1 cellular context compared by ENCODE assay signal in genomic region chr17:55304171-55304859, GRCh38.
TF ChIP-seq lines count a peak whose summit lies in the region.

No MANE protein-coding gene starts in this region.

TF ChIP-seq in HepG2, 621 proteins besides CTCF, POLR2A, EP300 and RAD21 (continued from another document and continues in another):
- TF ChIP-seq UBTF (CRISPR knock-in tag; IDR thresholded peaks at IDR 0.05) = no peak
- no peak for TF ChIP-seq REL (CRISPR knock-in tag; conservative IDR thresholded peaks at IDR 0.05)
- TF ChIP-seq ZNF468 (CRISPR knock-in tag; IDR thresholded peaks at IDR 0.05) = 0 out of 2 replicates have a peak, but pooled peaks have one; percentile 18
- peak; percentile 17; the same call in 1 of the 2 replicates for TF ChIP-seq ZFY (CRISPR knock-in tag; IDR thresholded peaks at IDR 0.05)
- TF ChIP-seq ZNF784 (CRISPR knock-in tag; IDR thresholded peaks at IDR 0.05; ENCODE audit: borderline replicate concordance) = no peak
- TF ChIP-seq POLR2AphosphoS5 (IDR thresholded peaks at IDR 0.05; ENCODE audit: low read depth, low read length) = peak; percentile 36
- TF ChIP-seq, protein P1, sequence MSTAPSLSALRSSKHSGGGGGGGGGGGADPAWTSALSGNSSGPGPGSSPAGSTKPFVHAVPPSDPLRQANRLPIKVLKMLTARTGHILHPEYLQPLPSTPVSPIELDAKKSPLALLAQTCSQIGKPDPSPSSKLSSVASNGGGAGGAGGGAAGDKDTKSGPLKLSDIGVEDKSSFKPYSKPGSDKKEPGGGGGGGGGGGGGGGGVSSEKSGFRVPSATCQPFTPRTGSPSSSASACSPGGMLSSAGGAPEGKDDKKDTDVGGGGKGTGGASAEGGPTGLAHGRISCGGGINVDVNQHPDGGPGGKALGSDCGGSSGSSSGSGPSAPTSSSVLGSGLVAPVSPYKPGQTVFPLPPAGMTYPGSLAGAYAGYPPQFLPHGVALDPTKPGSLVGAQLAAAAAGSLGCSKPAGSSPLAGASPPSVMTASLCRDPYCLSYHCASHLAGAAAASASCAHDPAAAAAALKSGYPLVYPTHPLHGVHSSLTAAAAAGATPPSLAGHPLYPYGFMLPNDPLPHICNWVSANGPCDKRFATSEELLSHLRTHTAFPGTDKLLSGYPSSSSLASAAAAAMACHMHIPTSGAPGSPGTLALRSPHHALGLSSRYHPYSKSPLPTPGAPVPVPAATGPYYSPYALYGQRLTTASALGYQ (CRISPR knock-in tag; IDR thresholded peaks at IDR 0.05) = no peak
- no peak for TF ChIP-seq GLI4 (CRISPR knock-in tag; IDR thresholded peaks at IDR 0.05; ENCODE audit: borderline replicate concordance)
- no peak for TF ChIP-seq NR2F6 (IDR thresholded peaks at IDR 0.05)
- TF ChIP-seq NR2F6 (CRISPR knock-in tag; IDR thresholded peaks at IDR 0.05) = no peak
- no peak for TF ChIP-seq ONECUT2 (CRISPR knock-in tag; IDR thresholded peaks at IDR 0.05)
- no peak for TF ChIP-seq ZNF788 (CRISPR knock-in tag; IDR thresholded peaks at IDR 0.05; ENCODE audit: borderline replicate concordance)
- no peak for TF ChIP-seq HCFC1 (IDR thresholded peaks at IDR 0.05; ENCODE audit: low read depth, low read length)
- no peak for TF ChIP-seq ZNF549 (CRISPR knock-in tag; IDR thresholded peaks at IDR 0.05)
- TF ChIP-seq PAX8 (CRISPR knock-in tag; IDR thresholded peaks at IDR 0.05; ENCODE audit: borderline replicate concordance) = 0 out of 2 replicates have a peak, but pooled peaks have one; percentile 4
- no peak for TF ChIP-seq MYNN (CRISPR knock-in tag; IDR thresholded peaks at IDR 0.05; ENCODE audit: low read depth)
- no peak for TF ChIP-seq ZNF460 (CRISPR knock-in tag; IDR thresholded peaks at IDR 0.05; ENCODE audit: borderline replicate concordance)
- peak; percentile 11; the same call in 1 of the 2 replicates for TF ChIP-seq PHF8 (CRISPR knock-in tag; IDR thresholded peaks at IDR 0.05)
- no peak for TF ChIP-seq TCF12 (IDR thresholded peaks at IDR 0.05)
- no peak for TF ChIP-seq TCF12 (CRISPR knock-in tag; IDR thresholded peaks at IDR 0.05)
- no peak for TF ChIP-seq ZKSCAN5 (CRISPR knock-in tag; IDR thresholded peaks at IDR 0.05)
- no peak for TF ChIP-seq ZNF552 (CRISPR knock-in tag; IDR thresholded peaks at IDR 0.05; ENCODE audit: borderline replicate concordance)
- TF ChIP-seq SOX13 (IDR thresholded peaks at IDR 0.05) = no peak
- 0 out of 4 replicates have a peak, but pooled peaks of 1 of the 2 experiments have one; percentile 12 for TF ChIP-seq SOX13 (CRISPR knock-in tag; conservative IDR thresholded peaks at IDR 0.05 in 1 of 2, IDR thresholded peaks at IDR 0.05 in 1 of 2)
- TF ChIP-seq, protein P2, sequence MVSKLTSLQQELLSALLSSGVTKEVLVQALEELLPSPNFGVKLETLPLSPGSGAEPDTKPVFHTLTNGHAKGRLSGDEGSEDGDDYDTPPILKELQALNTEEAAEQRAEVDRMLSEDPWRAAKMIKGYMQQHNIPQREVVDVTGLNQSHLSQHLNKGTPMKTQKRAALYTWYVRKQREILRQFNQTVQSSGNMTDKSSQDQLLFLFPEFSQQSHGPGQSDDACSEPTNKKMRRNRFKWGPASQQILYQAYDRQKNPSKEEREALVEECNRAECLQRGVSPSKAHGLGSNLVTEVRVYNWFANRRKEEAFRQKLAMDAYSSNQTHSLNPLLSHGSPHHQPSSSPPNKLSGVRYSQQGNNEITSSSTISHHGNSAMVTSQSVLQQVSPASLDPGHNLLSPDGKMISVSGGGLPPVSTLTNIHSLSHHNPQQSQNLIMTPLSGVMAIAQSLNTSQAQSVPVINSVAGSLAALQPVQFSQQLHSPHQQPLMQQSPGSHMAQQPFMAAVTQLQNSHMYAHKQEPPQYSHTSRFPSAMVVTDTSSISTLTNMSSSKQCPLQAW (CRISPR knock-in tag; IDR thresholded peaks at IDR 0.05) = no peak
- no peak for TF ChIP-seq MTA1 (CRISPR knock-in tag; IDR thresholded peaks at IDR 0.05; ENCODE audit: borderline replicate concordance)
- no peak; the same call in 1 of the 2 replicates for TF ChIP-seq MEF2D (CRISPR knock-in tag; IDR thresholded peaks at IDR 0.05)
- TF ChIP-seq HOXA3 (CRISPR knock-in tag; IDR thresholded peaks at IDR 0.05) = no peak; the same call in 1 of the 2 replicates
- no peak for TF ChIP-seq NFATC3 (CRISPR knock-in tag; IDR thresholded peaks at IDR 0.05)
- TF ChIP-seq FOXC1 (CRISPR knock-in tag; IDR thresholded peaks at IDR 0.05; ENCODE audit: borderline replicate concordance) = no peak
- TF ChIP-seq MIER3 (CRISPR knock-in tag; IDR thresholded peaks at IDR 0.05; ENCODE audit: borderline replicate concordance) = no peak
- TF ChIP-seq ZNF441 (CRISPR knock-in tag; IDR thresholded peaks at IDR 0.05; ENCODE audit: borderline replicate concordance) = no peak; the same call in 1 of the 2 replicates
- TF ChIP-seq SALL2 (CRISPR knock-in tag; IDR thresholded peaks at IDR 0.05) = peak; percentile 75; the same call in 1 of the 2 replicates
- TF ChIP-seq ZBTB14 (CRISPR knock-in tag; IDR thresholded peaks at IDR 0.05) = no peak
- TF ChIP-seq AGO2 (optimal IDR thresholded peaks at IDR 0.05; ENCODE audit: low read depth, low read length) = peak; percentile 62
- no peak for TF ChIP-seq CC2D1A (CRISPR knock-in tag; IDR thresholded peaks at IDR 0.05)
- TF ChIP-seq IKZF1 (IDR thresholded peaks at IDR 0.05) = no peak
- TF ChIP-seq, protein P3, sequence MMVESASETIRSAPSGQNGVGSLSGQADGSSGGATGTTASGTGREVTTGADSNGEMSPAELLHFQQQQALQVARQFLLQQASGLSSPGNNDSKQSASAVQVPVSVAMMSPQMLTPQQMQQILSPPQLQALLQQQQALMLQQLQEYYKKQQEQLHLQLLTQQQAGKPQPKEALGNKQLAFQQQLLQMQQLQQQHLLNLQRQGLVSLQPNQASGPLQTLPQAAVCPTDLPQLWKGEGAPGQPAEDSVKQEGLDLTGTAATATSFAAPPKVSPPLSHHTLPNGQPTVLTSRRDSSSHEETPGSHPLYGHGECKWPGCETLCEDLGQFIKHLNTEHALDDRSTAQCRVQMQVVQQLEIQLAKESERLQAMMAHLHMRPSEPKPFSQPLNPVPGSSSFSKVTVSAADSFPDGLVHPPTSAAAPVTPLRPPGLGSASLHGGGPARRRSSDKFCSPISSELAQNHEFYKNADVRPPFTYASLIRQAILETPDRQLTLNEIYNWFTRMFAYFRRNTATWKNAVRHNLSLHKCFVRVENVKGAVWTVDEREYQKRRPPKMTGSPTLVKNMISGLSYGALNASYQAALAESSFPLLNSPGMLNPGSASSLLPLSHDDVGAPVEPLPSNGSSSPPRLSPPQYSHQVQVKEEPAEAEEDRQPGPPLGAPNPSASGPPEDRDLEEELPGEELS (CRISPR knock-in tag; IDR thresholded peaks at IDR 0.05) = 0 out of 2 replicates have a peak, but pooled peaks have one; percentile 8
- no peak for TF ChIP-seq ZNF281 (CRISPR knock-in tag; IDR thresholded peaks at IDR 0.05; ENCODE audit: borderline replicate concordance)
- TF ChIP-seq HMGXB4 (CRISPR knock-in tag; IDR thresholded peaks at IDR 0.05; ENCODE audit: borderline replicate concordance in 1 of 2, low read depth in 1 of 2) = 0 out of 4 replicates have a peak, but pooled peaks of 1 of the 2 experiments have one; percentile 15
- TF ChIP-seq, protein P4, sequence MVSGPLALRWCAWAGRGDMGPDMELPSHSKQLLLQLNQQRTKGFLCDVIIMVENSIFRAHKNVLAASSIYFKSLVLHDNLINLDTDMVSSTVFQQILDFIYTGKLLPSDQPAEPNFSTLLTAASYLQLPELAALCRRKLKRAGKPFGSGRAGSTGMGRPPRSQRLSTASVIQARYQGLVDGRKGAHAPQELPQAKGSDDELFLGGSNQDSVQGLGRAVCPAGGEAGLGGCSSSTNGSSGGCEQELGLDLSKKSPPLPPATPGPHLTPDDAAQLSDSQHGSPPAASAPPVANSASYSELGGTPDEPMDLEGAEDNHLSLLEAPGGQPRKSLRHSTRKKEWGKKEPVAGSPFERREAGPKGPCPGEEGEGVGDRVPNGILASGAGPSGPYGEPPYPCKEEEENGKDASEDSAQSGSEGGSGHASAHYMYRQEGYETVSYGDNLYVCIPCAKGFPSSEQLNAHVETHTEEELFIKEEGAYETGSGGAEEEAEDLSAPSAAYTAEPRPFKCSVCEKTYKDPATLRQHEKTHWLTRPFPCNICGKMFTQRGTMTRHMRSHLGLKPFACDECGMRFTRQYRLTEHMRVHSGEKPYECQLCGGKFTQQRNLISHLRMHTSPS (CRISPR knock-in tag; IDR thresholded peaks at IDR 0.05; ENCODE audit: low read depth) = no peak
- TF ChIP-seq MZF1 (CRISPR knock-in tag; IDR thresholded peaks at IDR 0.05; ENCODE audit: borderline replicate concordance) = 0 out of 2 replicates have a peak, but pooled peaks have one; percentile 56
